In the genomic region with DNA sequence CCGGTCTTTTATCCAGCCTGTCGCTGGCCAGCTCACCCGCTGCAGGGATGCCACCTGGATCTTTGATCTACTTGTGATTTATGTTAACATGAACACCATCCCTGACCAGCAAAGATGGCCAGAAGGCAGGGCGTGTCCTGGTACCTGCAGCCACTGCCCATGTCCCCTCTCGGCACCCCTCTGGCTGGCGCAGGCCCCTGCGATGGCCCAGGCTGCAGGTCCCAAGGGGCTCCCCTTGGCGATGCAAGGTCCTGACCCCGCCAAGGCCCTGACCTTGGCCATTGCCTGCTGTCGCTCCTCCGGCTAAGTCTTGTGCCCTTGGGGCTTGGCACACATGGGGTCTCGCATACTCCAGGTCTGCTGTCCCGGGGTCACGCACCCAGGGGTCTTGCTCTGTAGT, we compare ENCODE assay signal across 27 cellular contexts.
"Had no signal": no experiment of that assay in that cellular context is flagged by ENCODE, and none has a peak within 500 bp of the region (broad histone marks: within the 10 kb centered on the region; RNA-seq: fewer than 3 reads in every experiment).

No MANE protein-coding gene starts in this region.

- FAIRE-seq: astrocyte, colon, frontal cortex had no signal

- H3K27ac ChIP-seq: brain microvascular endothelial cell, WERI-Rb-1 had no signal

- H3K27me3 ChIP-seq: brain microvascular endothelial cell had no signal

- H3K36me3 ChIP-seq: WERI-Rb-1 had no signal

- DNase-seq: activated B cell treated with CpG ODN at 0.5 μM for 24 hours; activated CD4-positive, alpha-beta T cell treated with anti-CD3 and anti-CD28 coated beads for 48 hours; activated CD4-positive, alpha-beta T cell treated with anti-CD3 and anti-CD28 coated beads, Interleukin-2, amount 50 U/mL, for 1 hour; activated CD4-positive, alpha-beta T cell treated with anti-CD3 and anti-CD28 coated beads, Interleukin-2, amount 50 U/mL, for 48 hours; activated CD8-positive, alpha-beta memory T cell treated with anti-CD3 and anti-CD28 coated beads for 24 hours; activated CD8-positive, alpha-beta T cell treated with anti-CD3 and anti-CD28 coated beads for 36 hours; activated effector memory CD4-positive, alpha-beta T cell treated with Interleukin-2 at 50 U/mL for 16 hours; activated gamma-delta T cell treated with Interleukin-2 at 50 U/mL for 16 hours; activated naive CD4-positive, alpha-beta T cell treated with anti-CD3 and anti-CD28 coated beads, Interleukin-2, amount 50 U/mL, for 16 hours; activated naive CD4-positive, alpha-beta T cell treated with Interleukin-2 at 50 U/mL for 16 hours; activated T-cell treated with anti-CD3 and anti-CD28 coated beads, Interleukin-2, amount 50 U/mL, for 4 hours; amniotic stem cell; anterior cingulate cortex; brain microvascular endothelial cell; caudate nucleus; cortex of kidney; dermis blood vessel endothelial cell; effector CD8-positive, alpha-beta T cell; endodermal cell; head of caudate nucleus; T-helper 1 cell; T-helper 17 cell; T1000; WERI-Rb-1 had no signal
